21 cellular contexts compared by ENCODE assay signal in genomic region chr4:148076964-148077363, GRCh38.
"Had no signal": no experiment of that assay in that cellular context is flagged by ENCODE, and none has a peak within 500 bp of the region (broad histone marks: within the 10 kb centered on the region; RNA-seq: fewer than 3 reads in every experiment).

No MANE protein-coding gene starts in this region.

- H3K27me3 Mint-ChIP-seq: activated naive CD8-positive, alpha-beta T cell treated with anti-CD3 and anti-CD28 coated beads, Interleukin-2, amount 50 U/mL, for 24 hours; naive B cell; stimulated activated memory B cell treated with anti-CD40 and anti-IgM and Interleukin-4, amounts not matched to agents 10 μg/mL and 1 μg/mL and 100 μg/mL, for 72 hours; T-helper 17 cell had no signal

- H3K9ac ChIP-seq: neural progenitor cell had no signal

- H3K4me3 ChIP-seq: ascending aorta, esophagus muscularis mucosa, heart left ventricle, lung, neural progenitor cell, sigmoid colon, thyroid gland, uterus had no signal

- H3K27me3 ChIP-seq: ascending aorta, esophagus muscularis mucosa, heart left ventricle, neural progenitor cell, sigmoid colon, thyroid gland, uterus had no signal

- H3K9me3 ChIP-seq: thyroid gland had no signal

- H3K4me2 ChIP-seq: neural progenitor cell had no signal

- H3K27ac Mint-ChIP-seq: activated naive CD4-positive, alpha-beta T cell treated with anti-CD3 and anti-CD28 coated beads for 36 hours; activated naive CD8-positive, alpha-beta T cell treated with anti-CD3 and anti-CD28 coated beads, Interleukin-2, amount 50 U/mL, for 24 hours; activated T-helper 2 cell treated with anti-CD3 and anti-CD28 coated beads, Interferon-gamma antibody, Interleukin-2, Interleukin-4, amounts not matched to agents 10 μg/mL and 5 μg/mL and 100 μg/mL, durations not matched to agents 14 hours and 24 hours and 36 hours; naive B cell; neural progenitor cell; stimulated activated memory B cell treated with anti-CD40 and anti-IgM and Interleukin-4, amounts not matched to agents 10 μg/mL and 1 μg/mL and 100 μg/mL, for 72 hours; T-helper 17 cell had no signal

- H3K27ac ChIP-seq: ascending aorta, esophagus muscularis mucosa, heart left ventricle, neural progenitor cell, sigmoid colon, thyroid gland, uterus, WERI-Rb-1 had no signal

- H2AFZ ChIP-seq: neural progenitor cell had no signal

- H3K4me3 Mint-ChIP-seq: activated naive CD4-positive, alpha-beta T cell treated with anti-CD3 and anti-CD28 coated beads for 36 hours; activated naive CD8-positive, alpha-beta T cell treated with anti-CD3 and anti-CD28 coated beads, Interleukin-2, amount 50 U/mL, for 24 hours; immature natural killer cell; naive B cell; neural progenitor cell; stimulated activated memory B cell treated with anti-CD40 and anti-IgM and Interleukin-4, amounts not matched to agents 10 μg/mL and 1 μg/mL and 100 μg/mL, for 72 hours; T-helper 17 cell had no signal

- H3K4me1 ChIP-seq: ascending aorta, neural progenitor cell, sigmoid colon, thyroid gland, uterus had no signal

- ATAC-seq: activated naive CD8-positive, alpha-beta T cell treated with anti-CD3 and anti-CD28 coated beads, Interleukin-2, amount 50 U/mL, for 24 hours; heart left ventricle; left colon; stimulated activated memory B cell treated with anti-CD40 and anti-IgM and Interleukin-4, amounts not matched to agents 10 μg/mL and 1 μg/mL and 100 μg/mL, for 72 hours; T-helper 17 cell had no signal

- DNase-seq: activated CD4-positive, alpha-beta T cell treated with anti-CD3 and anti-CD28 coated beads, Interleukin-2, amount 50 U/mL, for 48 hours; activated naive CD4-positive, alpha-beta T cell treated with anti-CD3 and anti-CD28 coated beads for 36 hours; activated naive CD8-positive, alpha-beta T cell treated with anti-CD3 and anti-CD28 coated beads, Interleukin-2, amount 50 U/mL, for 24 hours; caudate nucleus; cortex of kidney; effector CD4-positive, alpha-beta T cell; heart left ventricle; immature natural killer cell; left colon; naive B cell; sigmoid colon; T-helper 17 cell; thyroid gland; uterus; WERI-Rb-1 had no signal

- H3K4me1 Mint-ChIP-seq: activated naive CD8-positive, alpha-beta T cell treated with anti-CD3 and anti-CD28 coated beads, Interleukin-2, amount 50 U/mL, for 24 hours; immature natural killer cell; naive B cell; neural progenitor cell; stimulated activated memory B cell treated with anti-CD40 and anti-IgM and Interleukin-4, amounts not matched to agents 10 μg/mL and 1 μg/mL and 100 μg/mL, for 72 hours; T-helper 17 cell had no signal

- H3K36me3 ChIP-seq: neural progenitor cell, uterus had no signal
